ENCODE assay signal across 8 cellular contexts in genomic region chr5:10563940-10564837, GRCh38. TPM values are rescaled to one million over a fixed set of nuclear protein-coding genes. Genes with fewer than 3 reads are reported as not detected.
DNase-seq lines count a peak whose midpoint lies in the region; ATAC-seq and TF ChIP-seq lines count a peak whose summit lies in the region.

ANKRD33B (plus strand) TSS chr5:10564070; CDS start chr5:10564468, 398 bp downstream.

- peak within 1 kb of the TSS; percentile 64 to 68 for H3K4me3 ChIP-seq in duodenal mucosa (ENCODE audit: low read depth in 1 of 2, low read length in 2 of 2)

- peak; percentile 62 for ATAC-seq in GM18909 (IDR thresholded peaks at IDR 0.05; ENCODE audit: poor library complexity, unreplicated experiment)
- peak; percentile 43 for ATAC-seq in HG03108 (IDR thresholded peaks at IDR 0.05; ENCODE audit: unreplicated experiment)

- H3K9ac ChIP-seq in duodenal mucosa (ENCODE audit: low read depth in 1 of 2, low read length in 2 of 2): peak within 1 kb of the TSS in 1 of 2 donors; percentile 40

- H3K36me3 ChIP-seq in duodenal mucosa (ENCODE audit: control insufficient read depth in 1 of 2, insufficient read depth in 2 of 2, low read length in 2 of 2): no peaks in the 10 kb centered on the region

- H3K27me3 Mint-ChIP-seq in activated CD4-positive, alpha-beta T cell treated with anti-CD3 and anti-CD28 coated beads, Interleukin-2, amount 10 ng/mL, durations not matched to agents 7 days and 5 days: peaks cover 30% of the 10 kb centered on the region
- H3K27me3 Mint-ChIP-seq in mesothelial cell of epicardium (ENCODE audit: low read depth): peaks cover 26% of the 10 kb centered on the region

- TF ChIP-seq CTCF in mesothelial cell of epicardium (IDR thresholded peaks at IDR 0.05; ENCODE audit: unreplicated experiment): no peak

- peaks cover 26 to 31% of the 10 kb centered on the region in 2 donors for H3K27me3 ChIP-seq in duodenal mucosa (ENCODE audit: control insufficient read depth in 1 of 2, insufficient read depth in 2 of 2, low read length in 2 of 2)

- H3K36me3 Mint-ChIP-seq in activated CD4-positive, alpha-beta T cell treated with anti-CD3 and anti-CD28 coated beads, Interleukin-2, amount 10 ng/mL, durations not matched to agents 7 days and 5 days (ENCODE audit: low read depth): no peaks in the 10 kb centered on the region
- no peaks in the 10 kb centered on the region for H3K36me3 Mint-ChIP-seq in mesothelial cell of epicardium

- no peak within 1 kb of the TSS for H3K27ac ChIP-seq in duodenal mucosa (ENCODE audit: low read depth, low read length)

- peaks cover 25% of the 10 kb centered on the region for H3K4me1 Mint-ChIP-seq in activated CD4-positive, alpha-beta T cell treated with anti-CD3 and anti-CD28 coated beads, Interleukin-2, amount 10 ng/mL, durations not matched to agents 7 days and 5 days
- H3K4me1 Mint-ChIP-seq in mesothelial cell of epicardium: peaks cover 41% of the 10 kb centered on the region

- DNase-seq in ACHN (peak; percentile 79), NCI-H524 (lab: John Stamatoyannopoulos, UW) (peak; percentile 89 to 95), mesothelial cell of epicardium (ENCODE audit: low spot score in 2 of 2, unreplicated experiment in 2 of 2) (peak; percentile 44 to 74)
- DNase-seq in activated CD4-positive, alpha-beta T cell treated with anti-CD3 and anti-CD28 coated beads, Interleukin-2, amount 10 ng/mL, durations not matched to agents 7 days and 5 days: peak; percentile 81
- DNase-seq in stimulated activated CD8-positive, alpha-beta memory T cell treated with anti-CD3 and anti-CD28 coated beads, Interleukin-4, amount 100 ng/mL, for 24 hours (ENCODE audit: low read depth): peak; percentile 72

- peaks cover 0 to 13% of the 10 kb centered on the region in 2 donors for H3K4me1 ChIP-seq in duodenal mucosa (ENCODE audit: control insufficient read depth in 1 of 2, insufficient read depth in 2 of 2, low read length in 2 of 2)

- H3K4me3 Mint-ChIP-seq in activated CD4-positive, alpha-beta T cell treated with anti-CD3 and anti-CD28 coated beads, Interleukin-2, amount 10 ng/mL, durations not matched to agents 7 days and 5 days: peak within 1 kb of the TSS; percentile 71
- peak within 1 kb of the TSS; percentile 79 for H3K4me3 Mint-ChIP-seq in mesothelial cell of epicardium

- no peaks in the 10 kb centered on the region for H3K9me3 ChIP-seq in duodenal mucosa (ENCODE audit: control insufficient read depth in 1 of 2, low read length in 2 of 2)

- POLR2A ChIA-PET in activated CD4-positive, alpha-beta T cell treated with anti-CD3 and anti-CD28 coated beads, Interleukin-2, amount 10 ng/mL, durations not matched to agents 7 days and 5 days (lab: Charles Lee): interaction anchor here (1.0 kb wide), 1 partner anchor 14 kb away, joined by 4 read pairs; no protein-coding TSS in a partner anchor

- CTCF ChIA-PET in activated CD4-positive, alpha-beta T cell treated with anti-CD3 and anti-CD28 coated beads, Interleukin-2, amount 10 ng/mL, durations not matched to agents 7 days and 5 days (lab: Charles Lee): no interaction called here

- peak within 1 kb of the TSS; percentile 85 for H3K27ac Mint-ChIP-seq in activated CD4-positive, alpha-beta T cell treated with anti-CD3 and anti-CD28 coated beads, Interleukin-2, amount 10 ng/mL, durations not matched to agents 7 days and 5 days
- peak within 1 kb of the TSS; percentile 79 for H3K27ac Mint-ChIP-seq in mesothelial cell of epicardium

- H3K9me3 Mint-ChIP-seq in activated CD4-positive, alpha-beta T cell treated with anti-CD3 and anti-CD28 coated beads, Interleukin-2, amount 10 ng/mL, durations not matched to agents 7 days and 5 days: no peaks in the 10 kb centered on the region
- no peaks in the 10 kb centered on the region for H3K9me3 Mint-ChIP-seq in mesothelial cell of epicardium

- in situ Hi-C loops in ACHN (cut with HindIII; ENCODE audit: low pct_ligation_motif_present, low pct_unique_long_range_greater_than_20kb, low sequenced_read_pairs): no loop called here

RNA-seq across cellular contexts. Expression of gene ANKRD33B, which starts in this region (rescaled TPM):
- 1 to 10 TPM; 3.2 to 3.7 TPM for total RNA-seq in activated CD4-positive, alpha-beta T cell treated with anti-CD3 and anti-CD28 coated beads, Interleukin-2, amount 10 ng/mL, durations not matched to agents 7 days and 5 days
- 3.2 to 3.8 TPM (median 3.5 TPM) in 3 replicates for total RNA-seq in mesothelial cell of epicardium
